8 cellular contexts compared by ENCODE assay signal in the genomic region with DNA sequence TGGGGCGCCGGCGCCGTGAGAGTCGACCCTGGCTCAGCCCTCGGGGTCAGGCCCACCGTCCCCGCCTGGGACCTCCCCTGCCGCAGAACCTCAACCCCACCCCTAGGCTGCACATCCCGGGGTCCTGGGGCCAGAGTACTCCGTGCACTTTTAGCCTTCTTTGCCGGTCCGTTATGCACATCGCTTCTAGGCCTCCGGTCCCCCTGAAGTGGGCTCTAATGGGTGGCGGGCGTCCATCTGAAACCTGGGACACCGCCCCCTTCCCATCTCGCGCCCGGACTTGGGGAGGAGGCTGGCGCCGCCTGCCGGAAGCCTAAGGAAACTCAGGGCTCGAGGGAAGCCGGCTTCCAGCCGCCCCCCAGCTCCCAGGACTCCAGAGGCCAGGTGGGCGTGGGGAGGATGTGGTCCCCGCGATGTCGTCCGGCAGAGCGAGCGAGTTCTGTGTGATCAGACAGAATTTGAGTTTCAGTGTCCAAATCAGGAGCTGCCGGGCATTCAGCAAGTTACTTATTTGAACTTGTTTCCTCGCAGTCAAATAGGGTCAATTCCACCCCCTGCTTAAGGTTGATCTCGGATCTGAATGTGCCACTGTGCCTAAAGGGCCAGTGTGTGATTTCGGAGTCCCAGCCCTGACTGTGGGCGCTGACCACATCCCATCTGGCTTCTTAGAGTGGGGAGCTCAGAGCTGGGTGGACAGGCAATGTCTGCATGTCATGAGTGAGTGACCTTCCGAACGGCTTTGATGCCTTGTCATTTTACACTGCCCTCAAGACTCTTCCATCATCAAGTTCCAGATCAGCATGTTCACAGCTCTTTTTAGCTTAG. TPM values are rescaled to one million over a fixed set of nuclear protein-coding genes. Genes with fewer than 3 reads are reported as not detected.
A peak's percentile ranks its signal among the peaks of the same experiment; 100 is the strongest.
DNase-seq lines count a peak whose midpoint lies in the region; ATAC-seq and TF ChIP-seq lines count a peak whose summit lies in the region.

No MANE protein-coding gene starts in this region.

- H3K9me3 ChIP-seq in RWPE2 (ENCODE audit: severe bottlenecking): no peaks in the 10 kb centered on the region

- no peaks in the 10 kb centered on the region for H3K36me3 ChIP-seq in H7 (replicated peaks; ENCODE audit: control insufficient read depth, insufficient read depth, low read length)
- H3K36me3 ChIP-seq in RWPE2 (ENCODE audit: low read depth): no peaks in the 10 kb centered on the region
- no peaks in the 10 kb centered on the region for H3K36me3 ChIP-seq in brain microvascular endothelial cell (replicated peaks)
- no peaks in the 10 kb centered on the region for H3K36me3 ChIP-seq in kidney epithelial cell (ENCODE audit: control insufficient read depth, insufficient read depth, low read length)

- TF ChIP-seq CTCF in RWPE2 (IDR thresholded peaks at IDR 0.05; ENCODE audit: poor library complexity, severe bottlenecking) (peak; percentile 91), brain microvascular endothelial cell (IDR thresholded peaks at IDR 0.05; ENCODE audit: low read depth, low read length, missing control alignments) (peak; percentile 88), kidney epithelial cell (IDR thresholded peaks at IDR 0.05; ENCODE audit: insufficient read depth, low read length, poor library complexity, severe bottlenecking) (peak; percentile 88)

- in situ Hi-C loops in brain microvascular endothelial cell (cut with HindIII; ENCODE audit: low pct_ligation_motif_present, low sequenced_read_pairs): no loop called here

- ATAC-seq in RWPE2 (ENCODE audit: low read depth) (no peak), GM21381 (IDR thresholded peaks at IDR 0.05; ENCODE audit: unreplicated experiment) (no peak), HG03175 (IDR thresholded peaks at IDR 0.05; ENCODE audit: unreplicated experiment) (no peak)

- H3K27me3 ChIP-seq in H7 (ENCODE audit: control insufficient read depth, insufficient read depth, low read length) (peaks cover 71% of the 10 kb centered on the region), RWPE2 (ENCODE audit: insufficient read depth, poor library complexity, severe bottlenecking) (peaks cover 21% of the 10 kb centered on the region), brain microvascular endothelial cell (replicated peaks) (peaks cover 66% of the 10 kb centered on the region), kidney epithelial cell (ENCODE audit: control insufficient read depth, insufficient read depth, low read length) (peaks cover 85% of the 10 kb centered on the region)

- H3K27ac ChIP-seq in RWPE2 (ENCODE audit: poor library complexity, severe bottlenecking): no peak overlapping the region
- no peak overlapping the region for H3K27ac ChIP-seq in brain microvascular endothelial cell

- peak overlapping the region; percentile 39 for H3K4me3 ChIP-seq in H7 (ENCODE audit: insufficient read depth, low read depth, low read length)
- H3K4me3 ChIP-seq in RWPE2 (ENCODE audit: severe bottlenecking): peak overlapping the region; percentile 42
- H3K4me3 ChIP-seq in brain microvascular endothelial cell (ENCODE audit: low read depth, low read length): peak overlapping the region; percentile 32
- peak overlapping the region; percentile 14 for H3K4me3 ChIP-seq in kidney epithelial cell (ENCODE audit: low read depth, low read length)

- DNase-seq in CD1c-positive myeloid dendritic cell (ENCODE audit: extremely low spot score) (peak; percentile 63), H7 (peak; percentile 95), RWPE2 (ENCODE audit: low spot score) (no peak), brain microvascular endothelial cell (no peak), kidney epithelial cell (ENCODE audit: low read depth) (no peak)
- DNase-seq in stimulated activated naive CD4-positive, alpha-beta T cell treated with Interleukin-2 at 50 U/mL for 16 hours (lab: John Stamatoyannopoulos, UW): peak; percentile 24

- no peaks in the 10 kb centered on the region for H3K4me1 ChIP-seq in RWPE2 (ENCODE audit: insufficient read depth, poor library complexity, severe bottlenecking)

RNA-seq across cellular contexts. Expression of a gene that starts 47.6 kb away (rescaled TPM):
- total RNA-seq in H7 (2014; rRNA removed; shearing (Covaris generic)): 105 and 109 TPM in 2 replicates
- 68.7 and 97.4 TPM in 2 replicates for total RNA-seq in kidney epithelial cell

Comparison
In these comparisons a context has a peak if more than half of its experiments do, and no peak if none do; other contexts are left out.
1. DNase-seq: peak in CD1c-positive myeloid dendritic cell (single experiment), H7 (single experiment) and stimulated activated naive CD4-positive, alpha-beta T cell treated with Interleukin-2 at 50 U/mL for 16 hours (single experiment); none in RWPE2 (single experiment), brain microvascular endothelial cell (single experiment) and kidney epithelial cell (single experiment).
2. Peak in every context shown above with its lines, with median percentiles within 50 percentile points of each other: H3K4me3 ChIP-seq and CTCF ChIP-seq.